1 cellular context compared by ENCODE assay signal in the genomic region with DNA sequence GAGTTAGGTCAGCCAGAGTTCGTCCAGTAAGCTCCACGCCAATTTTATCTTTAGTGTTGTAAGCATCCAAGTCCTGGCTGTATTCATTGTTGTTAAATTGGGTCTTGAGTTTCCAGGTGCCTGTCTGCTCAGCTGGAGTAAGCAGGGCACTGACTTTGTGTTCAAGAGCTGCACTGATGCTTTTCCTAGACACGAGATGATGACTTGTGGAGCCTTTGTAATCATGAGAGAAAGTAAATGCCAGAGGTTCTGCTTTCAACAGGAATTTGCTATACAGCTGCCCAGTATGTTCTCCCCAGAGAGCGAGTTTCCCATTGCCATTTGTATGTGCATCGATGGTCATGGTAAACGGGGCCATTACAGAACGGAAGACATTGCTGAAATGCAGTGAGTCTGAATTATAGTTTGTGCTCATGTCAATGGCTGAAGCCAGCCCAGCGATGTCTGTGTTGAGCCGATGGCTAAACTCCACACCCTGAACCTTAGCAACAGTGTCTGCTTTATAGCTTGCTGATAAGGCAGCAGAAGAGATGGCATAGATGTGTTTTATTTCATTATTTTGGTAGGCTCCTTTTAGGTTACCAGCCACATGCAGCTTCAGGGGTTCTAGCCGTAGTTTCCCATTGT.
A peak's percentile ranks its signal among the peaks of the same experiment; 100 is the strongest.
TF ChIP-seq lines count a peak whose summit lies in the region.

No MANE protein-coding gene starts in this region.

TF ChIP-seq in HepG2, 621 proteins besides CTCF, POLR2A, EP300 and RAD21 (continues in another document):
- no peak for TF ChIP-seq ZSCAN12 (CRISPR knock-in tag; IDR thresholded peaks at IDR 0.05)
- TF ChIP-seq, protein P1, sequence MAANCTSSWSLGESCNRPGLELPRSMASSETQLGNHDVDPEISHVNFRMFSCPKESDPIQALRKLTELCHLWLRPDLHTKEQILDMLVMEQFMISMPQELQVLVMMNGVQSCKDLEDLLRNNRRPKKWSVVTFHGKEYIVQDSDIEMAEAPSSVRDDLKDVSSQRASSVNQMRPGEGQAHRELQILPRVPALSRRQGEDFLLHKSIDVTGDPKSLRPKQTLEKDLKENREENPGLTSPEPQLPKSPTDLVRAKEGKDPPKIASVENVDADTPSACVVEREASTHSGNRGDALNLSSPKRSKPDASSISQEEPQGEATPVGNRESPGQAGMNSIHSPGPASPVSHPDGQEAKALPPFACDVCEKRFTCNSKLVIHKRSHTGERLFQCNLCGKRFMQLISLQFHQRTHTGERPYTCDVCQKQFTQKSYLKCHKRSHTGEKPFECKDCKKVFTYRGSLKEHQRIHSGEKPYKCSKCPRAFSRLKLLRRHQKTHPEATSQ (CRISPR knock-in tag; IDR thresholded peaks at IDR 0.05; ENCODE audit: borderline replicate concordance): peak; percentile 51; the same call in 1 of the 2 replicates
- peak; percentile 31 for TF ChIP-seq POLR2AphosphoS5 (IDR thresholded peaks at IDR 0.05; ENCODE audit: low read depth, low read length)
- TF ChIP-seq POLR2G (IDR thresholded peaks at IDR 0.05; ENCODE audit: low read depth, low read length): peak; percentile 75
- TF ChIP-seq MIER2 (CRISPR knock-in tag; IDR thresholded peaks at IDR 0.05): 0 out of 2 replicates have a peak, but pooled peaks have one; percentile 33
- no peak for TF ChIP-seq PAXIP1 (CRISPR knock-in tag; conservative IDR thresholded peaks at IDR 0.05)
- TF ChIP-seq SAFB2 (CRISPR knock-in tag; IDR thresholded peaks at IDR 0.05; ENCODE audit: borderline replicate concordance, low read depth): peak; percentile 54
- TF ChIP-seq ZFP90 (CRISPR knock-in tag; IDR thresholded peaks at IDR 0.05; ENCODE audit: borderline replicate concordance): peak; percentile 32; the same call in 1 of the 2 replicates
- TF ChIP-seq, protein P2, sequence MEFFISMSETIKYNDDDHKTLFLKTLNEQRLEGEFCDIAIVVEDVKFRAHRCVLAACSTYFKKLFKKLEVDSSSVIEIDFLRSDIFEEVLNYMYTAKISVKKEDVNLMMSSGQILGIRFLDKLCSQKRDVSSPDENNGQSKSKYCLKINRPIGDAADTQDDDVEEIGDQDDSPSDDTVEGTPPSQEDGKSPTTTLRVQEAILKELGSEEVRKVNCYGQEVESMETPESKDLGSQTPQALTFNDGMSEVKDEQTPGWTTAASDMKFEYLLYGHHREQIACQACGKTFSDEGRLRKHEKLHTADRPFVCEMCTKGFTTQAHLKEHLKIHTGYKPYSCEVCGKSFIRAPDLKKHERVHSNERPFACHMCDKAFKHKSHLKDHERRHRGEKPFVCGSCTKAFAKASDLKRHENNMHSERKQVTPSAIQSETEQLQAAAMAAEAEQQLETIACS (CRISPR knock-in tag; IDR thresholded peaks at IDR 0.05): no peak
- peak; percentile 79 for TF ChIP-seq IKZF4 (CRISPR knock-in tag; IDR thresholded peaks at IDR 0.05; ENCODE audit: borderline replicate concordance, low read depth, not compliant biosample characterization)
- 0 out of 2 replicates have a peak, but pooled peaks have one; percentile 14 for TF ChIP-seq ZNF564 (CRISPR knock-in tag; IDR thresholded peaks at IDR 0.05)
- TF ChIP-seq REPIN1 (CRISPR knock-in tag; IDR thresholded peaks at IDR 0.05; ENCODE audit: borderline replicate concordance, low read depth): peak; percentile 78
- peak; percentile 37; the same call in 1 of the 2 replicates for TF ChIP-seq ZNF598 (CRISPR knock-in tag; IDR thresholded peaks at IDR 0.05; ENCODE audit: borderline replicate concordance)
- 0 out of 2 replicates have a peak, but pooled peaks have one; percentile 46 for TF ChIP-seq ZNF607 (CRISPR knock-in tag; IDR thresholded peaks at IDR 0.05; ENCODE audit: borderline replicate concordance)
- TF ChIP-seq ARHGAP35 (CRISPR knock-in tag; IDR thresholded peaks at IDR 0.05; ENCODE audit: borderline replicate concordance): no peak
- TF ChIP-seq ZNF646 (CRISPR knock-in tag; IDR thresholded peaks at IDR 0.05): 0 out of 2 replicates have a peak, but pooled peaks have one; percentile 24
- TF ChIP-seq FUBP1 (CRISPR knock-in tag; IDR thresholded peaks at IDR 0.05; ENCODE audit: borderline replicate concordance): peak; percentile 76; the same call in 1 of the 2 replicates
- peak; percentile 99 for TF ChIP-seq ZC3H13 (CRISPR knock-in tag; IDR thresholded peaks at IDR 0.05)
- TF ChIP-seq NFAT5 (CRISPR knock-in tag; IDR thresholded peaks at IDR 0.05): peak; percentile 61; the same call in 1 of the 2 replicates
- peak; percentile 60; the same call in 1 of the 2 replicates for TF ChIP-seq ZSCAN21 (CRISPR knock-in tag; IDR thresholded peaks at IDR 0.05; ENCODE audit: borderline replicate concordance)
- TF ChIP-seq AGO2 (optimal IDR thresholded peaks at IDR 0.05; ENCODE audit: low read depth, low read length): peak; percentile 47
- TF ChIP-seq RFX1 (IDR thresholded peaks at IDR 0.05): no peak
- no peak; the same call in 1 of the 2 replicates for TF ChIP-seq FOXA3 (CRISPR knock-in tag; IDR thresholded peaks at IDR 0.05)
- TF ChIP-seq CEBPG (CRISPR knock-in tag; IDR thresholded peaks at IDR 0.05): no peak
